Comparison of ENCODE assay signal across 10 cellular contexts in the genomic region with DNA sequence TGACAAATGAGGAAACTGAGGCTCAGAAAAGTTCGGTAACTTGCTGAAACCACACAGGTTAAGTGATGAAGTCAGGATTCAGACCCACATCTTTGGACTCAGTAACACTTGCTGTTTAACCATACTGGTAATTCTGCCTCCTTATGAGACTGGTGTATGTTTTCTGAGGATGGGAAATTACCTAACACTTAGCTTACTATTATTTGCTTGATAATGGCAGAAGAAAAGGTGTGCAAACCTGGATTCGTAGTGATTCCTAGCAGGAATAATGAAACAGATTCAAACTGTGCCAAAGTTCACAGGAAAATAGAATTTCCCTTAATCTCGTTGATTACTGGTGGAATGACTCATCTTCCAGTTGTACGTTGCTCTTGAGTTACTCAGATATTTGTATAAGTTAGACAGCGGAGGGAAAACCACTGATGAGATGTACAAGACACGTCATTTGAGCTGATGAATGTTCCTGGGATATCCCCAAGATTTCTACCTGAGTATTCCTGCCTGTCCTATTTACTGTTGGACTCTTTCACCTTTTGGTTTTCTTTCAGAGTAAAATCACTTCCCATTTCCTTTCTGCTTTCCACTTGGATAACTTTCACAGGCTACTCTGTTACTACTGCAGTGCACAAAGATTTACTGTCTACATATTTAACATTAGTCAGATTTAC. TPM values are rescaled to one million over a fixed set of nuclear protein-coding genes. Genes with fewer than 3 reads are reported as not detected.
DNase-seq lines count a peak whose midpoint lies in the region; ATAC-seq and TF ChIP-seq lines count a peak whose summit lies in the region.
"Had no signal": no experiment of that assay in that cellular context is flagged by ENCODE, and none has a peak within 500 bp of the region (broad histone marks: within the 10 kb centered on the region; RNA-seq: fewer than 3 reads in every experiment).

No MANE protein-coding gene starts in this region.

- CTCF ChIA-PET in activated CD8-positive, alpha-beta T cell treated with anti-CD3 and anti-CD28 coated beads for 36 hours (lab: Charles Lee) = interaction anchor here (1.2 kb wide), 1 partner anchor 19 kb away, joined by 3 read pairs; no protein-coding TSS in a partner anchor
- CTCF ChIA-PET in activated CD8-positive, alpha-beta T cell treated with anti-CD3 and anti-CD28 coated beads, Interleukin-2, amount 10 ng/mL, durations not matched to agents 7 days and 5 days (lab: Charles Lee) = interaction anchor here (0.9 kb wide), 1 partner anchor 208 kb away, joined by 4 read pairs; no protein-coding TSS in a partner anchor

- H3K27ac Mint-ChIP-seq in activated CD8-positive, alpha-beta T cell treated with anti-CD3 and anti-CD28 coated beads for 36 hours = peak overlapping the region; percentile 52
- H3K27ac Mint-ChIP-seq in activated CD8-positive, alpha-beta T cell treated with anti-CD3 and anti-CD28 coated beads, Interleukin-2, amount 10 ng/mL, durations not matched to agents 7 days and 5 days = no peak overlapping the region

- intact Hi-C loops in activated CD8-positive, alpha-beta T cell treated with anti-CD3 and anti-CD28 coated beads for 36 hours (cut with micrococcal nuclease) = no loop called here

- no peaks in the 10 kb centered on the region for H3K27me3 Mint-ChIP-seq in activated CD8-positive, alpha-beta T cell treated with anti-CD3 and anti-CD28 coated beads for 36 hours
- no peaks in the 10 kb centered on the region for H3K27me3 Mint-ChIP-seq in activated CD8-positive, alpha-beta T cell treated with anti-CD3 and anti-CD28 coated beads, Interleukin-2, amount 10 ng/mL, durations not matched to agents 7 days and 5 days (ENCODE audit: low read depth)

- DNase-seq in activated CD8-positive, alpha-beta T cell treated with anti-CD3 and anti-CD28 coated beads for 36 hours = no peak
- no peak for DNase-seq in activated CD8-positive, alpha-beta T cell treated with anti-CD3 and anti-CD28 coated beads, Interleukin-2, amount 10 ng/mL, durations not matched to agents 7 days and 5 days
- peak; percentile 81 for DNase-seq in fibroblast of the conjunctiva (ENCODE audit: low read depth)
- peak; percentile 82 for DNase-seq in stromal cell of bone marrow (ENCODE audit: low read depth)
- DNase-seq in T1000 (lab: John Stamatoyannopoulos, UW) = no peak
- DNase-seq: GOT3, NCI-H187 treated with DMSO at 0.1 percent for 48 hours had no signal

- H3K36me3 Mint-ChIP-seq in activated CD8-positive, alpha-beta T cell treated with anti-CD3 and anti-CD28 coated beads for 36 hours (ENCODE audit: low read depth) = peaks cover 17% of the 10 kb centered on the region
- H3K36me3 Mint-ChIP-seq in activated CD8-positive, alpha-beta T cell treated with anti-CD3 and anti-CD28 coated beads, Interleukin-2, amount 10 ng/mL, durations not matched to agents 7 days and 5 days (ENCODE audit: low read depth) = peaks cover 20% of the 10 kb centered on the region

- no peak overlapping the region for H3K4me3 Mint-ChIP-seq in activated CD8-positive, alpha-beta T cell treated with anti-CD3 and anti-CD28 coated beads for 36 hours
- no peak overlapping the region for H3K4me3 Mint-ChIP-seq in activated CD8-positive, alpha-beta T cell treated with anti-CD3 and anti-CD28 coated beads, Interleukin-2, amount 10 ng/mL, durations not matched to agents 7 days and 5 days

- no peak for TF ChIP-seq CTCF in activated CD8-positive, alpha-beta T cell treated with anti-CD3 and anti-CD28 coated beads for 36 hours (IDR thresholded peaks at IDR 0.05)

- POLR2A ChIA-PET in activated CD8-positive, alpha-beta T cell treated with anti-CD3 and anti-CD28 coated beads for 36 hours (lab: Charles Lee) = interaction anchor here (1.0 to 1.4 kb wide), 2 partner anchors 9 to 255 kb away, joined by 3 read pairs; no protein-coding TSS in a partner anchor
- POLR2A ChIA-PET in activated CD8-positive, alpha-beta T cell treated with anti-CD3 and anti-CD28 coated beads, Interleukin-2, amount 10 ng/mL, durations not matched to agents 7 days and 5 days (lab: Charles Lee) = interaction anchor here (0.8 kb wide), 1 partner anchor 126 kb away, joined by 3 read pairs; no protein-coding TSS in a partner anchor

- ATAC-seq in activated CD8-positive, alpha-beta T cell treated with anti-CD3 and anti-CD28 coated beads for 36 hours = peak; percentile 58
- no peak for ATAC-seq in activated CD8-positive, alpha-beta T cell treated with anti-CD3 and anti-CD28 coated beads, Interleukin-2, amount 10 ng/mL, durations not matched to agents 7 days and 5 days
- peak; percentile 92 for ATAC-seq in SK-N-SH treated with all-trans-retinoic acid at 6 μM for 48 hours
- ATAC-seq in GM19467 (IDR thresholded peaks at IDR 0.05; ENCODE audit: unreplicated experiment) = no peak
- no peak for ATAC-seq in HG03139 (IDR thresholded peaks at IDR 0.05; ENCODE audit: unreplicated experiment)

- peaks cover 42% of the 10 kb centered on the region for H3K4me1 Mint-ChIP-seq in activated CD8-positive, alpha-beta T cell treated with anti-CD3 and anti-CD28 coated beads for 36 hours (ENCODE audit: low read depth)
- peaks cover 27% of the 10 kb centered on the region for H3K4me1 Mint-ChIP-seq in activated CD8-positive, alpha-beta T cell treated with anti-CD3 and anti-CD28 coated beads, Interleukin-2, amount 10 ng/mL, durations not matched to agents 7 days and 5 days (ENCODE audit: low read depth)

- H3K9me3 Mint-ChIP-seq in activated CD8-positive, alpha-beta T cell treated with anti-CD3 and anti-CD28 coated beads for 36 hours = no peaks in the 10 kb centered on the region
- no peaks in the 10 kb centered on the region for H3K9me3 Mint-ChIP-seq in activated CD8-positive, alpha-beta T cell treated with anti-CD3 and anti-CD28 coated beads, Interleukin-2, amount 10 ng/mL, durations not matched to agents 7 days and 5 days (ENCODE audit: insufficient read depth)

TF ChIP-seq in SK-N-SH treated with all-trans-retinoic acid at 6 μM for 48 hours, 23 proteins besides CTCF, POLR2A, EP300 and RAD21:
- TF ChIP-seq CSRNP3 (CRISPR knock-in tag; IDR thresholded peaks at IDR 0.05) (no peak), ISL1 (CRISPR knock-in tag; IDR thresholded peaks at IDR 0.05) (0 out of 2 replicates have a peak, but pooled peaks have one; percentile 5), ZNF565 (CRISPR knock-in tag; conservative IDR thresholded peaks at IDR 0.05; ENCODE audit: low read depth) (no peak)
- TF ChIP-seq, protein P1, sequence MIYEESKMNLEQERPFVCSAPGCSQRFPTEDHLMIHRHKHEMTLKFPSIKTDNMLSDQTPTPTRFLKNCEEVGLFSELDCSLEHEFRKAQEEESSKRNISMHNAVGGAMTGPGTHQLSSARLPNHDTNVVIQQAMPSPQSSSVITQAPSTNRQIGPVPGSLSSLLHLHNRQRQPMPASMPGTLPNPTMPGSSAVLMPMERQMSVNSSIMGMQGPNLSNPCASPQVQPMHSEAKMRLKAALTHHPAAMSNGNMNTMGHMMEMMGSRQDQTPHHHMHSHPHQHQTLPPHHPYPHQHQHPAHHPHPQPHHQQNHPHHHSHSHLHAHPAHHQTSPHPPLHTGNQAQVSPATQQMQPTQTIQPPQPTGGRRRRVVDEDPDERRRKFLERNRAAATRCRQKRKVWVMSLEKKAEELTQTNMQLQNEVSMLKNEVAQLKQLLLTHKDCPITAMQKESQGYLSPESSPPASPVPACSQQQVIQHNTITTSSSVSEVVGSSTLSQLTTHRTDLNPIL (CRISPR knock-in tag; IDR thresholded peaks at IDR 0.05; ENCODE audit: low read depth) = no peak

RNA-seq across cellular contexts. Expression of gene PRORP, which starts 37.5 kb away (rescaled TPM):
- total RNA-seq in activated CD8-positive, alpha-beta T cell treated with anti-CD3 and anti-CD28 coated beads for 36 hours = 10 to 100 TPM; 30.6 to 34.4 TPM
- 10 to 100 TPM; 32.5 to 35.4 TPM for total RNA-seq in activated CD8-positive, alpha-beta T cell treated with anti-CD3 and anti-CD28 coated beads, Interleukin-2, amount 10 ng/mL, durations not matched to agents 7 days and 5 days

RNA-seq across cellular contexts. Expression of gene PPP2R3C, which starts 38.1 kb away (rescaled TPM):
- total RNA-seq in activated CD8-positive, alpha-beta T cell treated with anti-CD3 and anti-CD28 coated beads for 36 hours = 10 to 100 TPM; 38.2 to 40.7 TPM
- total RNA-seq in activated CD8-positive, alpha-beta T cell treated with anti-CD3 and anti-CD28 coated beads, Interleukin-2, amount 10 ng/mL, durations not matched to agents 7 days and 5 days = 10 to 100 TPM; 33.3 to 38.6 TPM

Comparison
In these comparisons a context has a peak if more than half of its experiments do, and no peak if none do; other contexts are left out.
1. ATAC-seq: peak in activated CD8-positive, alpha-beta T cell treated with anti-CD3 and anti-CD28 coated beads for 36 hours (single experiment) and SK-N-SH treated with all-trans-retinoic acid at 6 μM for 48 hours (single experiment); none in activated CD8-positive, alpha-beta T cell treated with anti-CD3 and anti-CD28 coated beads, Interleukin-2, amount 10 ng/mL, durations not matched to agents 7 days and 5 days (single experiment), GM19467 (single experiment) and HG03139 (single experiment).
2. DNase-seq: peak in fibroblast of the conjunctiva (single experiment) and stromal cell of bone marrow (single experiment); none in activated CD8-positive, alpha-beta T cell treated with anti-CD3 and anti-CD28 coated beads for 36 hours (single experiment), activated CD8-positive, alpha-beta T cell treated with anti-CD3 and anti-CD28 coated beads, Interleukin-2, amount 10 ng/mL, durations not matched to agents 7 days and 5 days (single experiment) and T1000 (single experiment).